In genomic region chrX:154419688-154420401, GRCh38 we compare ENCODE assay signal across 16 cellular contexts. TPM values are rescaled to one million over a fixed set of nuclear protein-coding genes. Genes with fewer than 3 reads are reported as not detected.
A peak's percentile ranks its signal among the peaks of the same experiment; 100 is the strongest.
DNase-seq lines count a peak whose midpoint lies in the region; ATAC-seq and TF ChIP-seq lines count a peak whose summit lies in the region.
"Had no signal": no experiment of that assay in that cellular context is flagged by ENCODE, and none has a peak within 500 bp of the region (broad histone marks: within the 10 kb centered on the region; RNA-seq: fewer than 3 reads in every experiment).

No MANE protein-coding gene starts in this region.

- H3K27me3 ChIP-seq in Panc1 (ENCODE audit: control insufficient read depth, insufficient read depth, low read length), result no peaks in the 10 kb centered on the region
- H3K27me3 ChIP-seq: ovary, tibial artery had no signal

- H3K4me3 ChIP-seq in Panc1 (ENCODE audit: low read depth in 2 of 2, low read length in 2 of 2), result no peak overlapping the region
- H3K4me3 ChIP-seq: ovary, tibial artery had no signal

- DNase-seq in DMS79 treated with DMSO at 0.1 percent for 48 hours (lab: John Stamatoyannopoulos, UW), result peak; percentile 48
- no peak for DNase-seq in Panc1 (ENCODE audit: low read depth, low spot score)
- DNase-seq in left lobe of liver (ENCODE audit: low spot score), result no peak
- no peak for DNase-seq in stimulated activated naive CD8-positive, alpha-beta T cell treated with anti-CD3 and anti-CD28 coated beads, Interleukin-15, Interleukin-2, amounts not matched to agents 100 U/mL and 50 U/mL, for 24 hours
- DNase-seq in germinal center (ENCODE audit: low spot score), result no peak
- DNase-seq in NOMO-1 treated with dmso at 0.1 percent for 144 hours (lab: John Stamatoyannopoulos, UW; ENCODE audit: unreplicated experiment), result no peak
- DNase-seq: activated CD4-positive, alpha-beta T cell treated with anti-CD3 and anti-CD28 coated beads for 4 hours; activated naive CD8-positive, alpha-beta T cell treated with anti-CD3 and anti-CD28 coated beads for 36 hours; activated T-cell treated with anti-CD3 and anti-CD28 coated beads, Interleukin-2, amount 50 U/mL, for 1 hour; caudate nucleus; foreskin fibroblast; GF-D8; MV-4-11; NCI-H526; tibial artery had no signal

- TF ChIP-seq CTCF in Panc1 (IDR thresholded peaks at IDR 0.05), result no peak

- no peaks in the 10 kb centered on the region for H3K36me3 ChIP-seq in Panc1 (ENCODE audit: control insufficient read depth, insufficient read depth, low read length)
- H3K36me3 ChIP-seq: ovary had no signal

- H3K4me1 ChIP-seq in Panc1 (ENCODE audit: control insufficient read depth, insufficient read depth, low read length), result no peaks in the 10 kb centered on the region
- H3K4me1 ChIP-seq: tibial artery had no signal

- in situ Hi-C loops in Panc1 (cut with HindIII; ENCODE audit: low pct_unique_long_range_greater_than_20kb, low sequenced_read_pairs), result no loop called here

- no peaks in the 10 kb centered on the region for H3K9me3 ChIP-seq in Panc1 (ENCODE audit: control insufficient read depth, insufficient read depth, low read depth, low read length)
- H3K9me3 ChIP-seq: ovary, tibial artery had no signal

- ATAC-seq in Panc1, result peak; percentile 18; the same call in 1 of the 2 replicates
- peak; percentile 33 for ATAC-seq in left lobe of liver
- no peak for ATAC-seq in stimulated activated naive CD8-positive, alpha-beta T cell treated with anti-CD3 and anti-CD28 coated beads, Interleukin-15, Interleukin-2, amounts not matched to agents 100 U/mL and 50 U/mL, for 24 hours

- no TSS peak for BruUV-seq in Panc1 (replicated peaks; lab: Mats Ljungman, UMichigan)

- POLR2A ChIA-PET in Panc1 (lab: Charles Lee), result no interaction called here

- CTCF ChIA-PET in Panc1 (lab: Charles Lee), result no interaction called here

- H3K27ac ChIP-seq in Panc1 (ENCODE audit: low read length), result no peak overlapping the region
- H3K27ac ChIP-seq: ovary, tibial artery had no signal

- intact Hi-C loops in Panc1 (cut with micrococcal nuclease; ENCODE audit: unreplicated experiment), result no loop called here

RNA-seq across cellular contexts. Expression of gene TAFAZZIN, which starts 8.5 kb away (rescaled TPM):
- total RNA-seq in Panc1 (2021; ENCODE audit: unreplicated experiment), result 113 TPM
- 123 TPM for polyA plus RNA-seq in Panc1 (2012; ENCODE audit: insufficient read length)
- total RNA-seq in left lobe of liver, result 21.0 TPM

RNA-seq across cellular contexts. Expression of gene ATP6AP1, which starts 8.6 kb away (rescaled TPM):
- total RNA-seq in Panc1 (2021; ENCODE audit: unreplicated experiment), result 221 TPM
- 308 TPM for polyA plus RNA-seq in Panc1 (2012; ENCODE audit: insufficient read length)
- total RNA-seq in left lobe of liver, result 26.2 TPM

RNA-seq across cellular contexts. Expression of gene DNASE1L1, which starts 10.8 kb away (rescaled TPM):
- total RNA-seq in Panc1 (2021; ENCODE audit: unreplicated experiment) (60.4 TPM), left lobe of liver (14.9 TPM)
- polyA plus RNA-seq in Panc1 (2012; ENCODE audit: insufficient read length), result 104 TPM

RNA-seq across cellular contexts. Expression of gene GDI1, which starts 17.1 kb away (rescaled TPM):
- total RNA-seq in Panc1 (2021; ENCODE audit: unreplicated experiment) (317 TPM), left lobe of liver (31.4 TPM)
- 556 TPM for polyA plus RNA-seq in Panc1 (2012; ENCODE audit: insufficient read length)

RNA-seq across cellular contexts. Expression of gene RPL10, which starts 21.7 kb away (rescaled TPM):
- total RNA-seq in Panc1 (2021; ENCODE audit: unreplicated experiment) (2,466 TPM), left lobe of liver (1,085 TPM)
- 2,477 TPM for polyA plus RNA-seq in Panc1 (2012; ENCODE audit: insufficient read length)
